ENCODE assay signal across 1 cellular context in the genomic region with DNA sequence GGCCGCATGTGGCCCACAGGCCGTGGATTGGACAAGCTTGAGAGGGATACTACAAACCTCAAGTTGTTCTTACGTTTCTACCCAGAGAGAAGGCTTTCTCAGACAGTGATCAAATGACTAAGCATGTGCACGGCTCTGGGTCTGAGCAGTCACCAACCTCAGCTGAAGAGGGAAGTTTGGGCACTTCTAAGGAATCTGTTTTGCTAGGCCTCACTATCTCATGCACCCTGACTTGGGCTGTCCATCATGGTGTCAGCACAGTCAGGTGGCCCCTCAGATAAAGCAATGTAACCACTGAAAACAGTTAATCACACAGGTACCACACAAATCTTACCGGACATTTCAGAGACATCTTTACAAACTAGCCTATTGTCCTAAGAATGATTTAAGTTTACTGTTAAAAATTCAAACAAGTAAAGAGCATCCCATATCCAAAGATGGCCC.
A peak's percentile ranks its signal among the peaks of the same experiment; 100 is the strongest.
TF ChIP-seq lines count a peak whose summit lies in the region.

No MANE protein-coding gene starts in this region.

TF ChIP-seq in K562, 482 proteins besides CTCF, POLR2A, EP300 and RAD21 (continued from another document and continues in another):
- TF ChIP-seq, protein P1, sequence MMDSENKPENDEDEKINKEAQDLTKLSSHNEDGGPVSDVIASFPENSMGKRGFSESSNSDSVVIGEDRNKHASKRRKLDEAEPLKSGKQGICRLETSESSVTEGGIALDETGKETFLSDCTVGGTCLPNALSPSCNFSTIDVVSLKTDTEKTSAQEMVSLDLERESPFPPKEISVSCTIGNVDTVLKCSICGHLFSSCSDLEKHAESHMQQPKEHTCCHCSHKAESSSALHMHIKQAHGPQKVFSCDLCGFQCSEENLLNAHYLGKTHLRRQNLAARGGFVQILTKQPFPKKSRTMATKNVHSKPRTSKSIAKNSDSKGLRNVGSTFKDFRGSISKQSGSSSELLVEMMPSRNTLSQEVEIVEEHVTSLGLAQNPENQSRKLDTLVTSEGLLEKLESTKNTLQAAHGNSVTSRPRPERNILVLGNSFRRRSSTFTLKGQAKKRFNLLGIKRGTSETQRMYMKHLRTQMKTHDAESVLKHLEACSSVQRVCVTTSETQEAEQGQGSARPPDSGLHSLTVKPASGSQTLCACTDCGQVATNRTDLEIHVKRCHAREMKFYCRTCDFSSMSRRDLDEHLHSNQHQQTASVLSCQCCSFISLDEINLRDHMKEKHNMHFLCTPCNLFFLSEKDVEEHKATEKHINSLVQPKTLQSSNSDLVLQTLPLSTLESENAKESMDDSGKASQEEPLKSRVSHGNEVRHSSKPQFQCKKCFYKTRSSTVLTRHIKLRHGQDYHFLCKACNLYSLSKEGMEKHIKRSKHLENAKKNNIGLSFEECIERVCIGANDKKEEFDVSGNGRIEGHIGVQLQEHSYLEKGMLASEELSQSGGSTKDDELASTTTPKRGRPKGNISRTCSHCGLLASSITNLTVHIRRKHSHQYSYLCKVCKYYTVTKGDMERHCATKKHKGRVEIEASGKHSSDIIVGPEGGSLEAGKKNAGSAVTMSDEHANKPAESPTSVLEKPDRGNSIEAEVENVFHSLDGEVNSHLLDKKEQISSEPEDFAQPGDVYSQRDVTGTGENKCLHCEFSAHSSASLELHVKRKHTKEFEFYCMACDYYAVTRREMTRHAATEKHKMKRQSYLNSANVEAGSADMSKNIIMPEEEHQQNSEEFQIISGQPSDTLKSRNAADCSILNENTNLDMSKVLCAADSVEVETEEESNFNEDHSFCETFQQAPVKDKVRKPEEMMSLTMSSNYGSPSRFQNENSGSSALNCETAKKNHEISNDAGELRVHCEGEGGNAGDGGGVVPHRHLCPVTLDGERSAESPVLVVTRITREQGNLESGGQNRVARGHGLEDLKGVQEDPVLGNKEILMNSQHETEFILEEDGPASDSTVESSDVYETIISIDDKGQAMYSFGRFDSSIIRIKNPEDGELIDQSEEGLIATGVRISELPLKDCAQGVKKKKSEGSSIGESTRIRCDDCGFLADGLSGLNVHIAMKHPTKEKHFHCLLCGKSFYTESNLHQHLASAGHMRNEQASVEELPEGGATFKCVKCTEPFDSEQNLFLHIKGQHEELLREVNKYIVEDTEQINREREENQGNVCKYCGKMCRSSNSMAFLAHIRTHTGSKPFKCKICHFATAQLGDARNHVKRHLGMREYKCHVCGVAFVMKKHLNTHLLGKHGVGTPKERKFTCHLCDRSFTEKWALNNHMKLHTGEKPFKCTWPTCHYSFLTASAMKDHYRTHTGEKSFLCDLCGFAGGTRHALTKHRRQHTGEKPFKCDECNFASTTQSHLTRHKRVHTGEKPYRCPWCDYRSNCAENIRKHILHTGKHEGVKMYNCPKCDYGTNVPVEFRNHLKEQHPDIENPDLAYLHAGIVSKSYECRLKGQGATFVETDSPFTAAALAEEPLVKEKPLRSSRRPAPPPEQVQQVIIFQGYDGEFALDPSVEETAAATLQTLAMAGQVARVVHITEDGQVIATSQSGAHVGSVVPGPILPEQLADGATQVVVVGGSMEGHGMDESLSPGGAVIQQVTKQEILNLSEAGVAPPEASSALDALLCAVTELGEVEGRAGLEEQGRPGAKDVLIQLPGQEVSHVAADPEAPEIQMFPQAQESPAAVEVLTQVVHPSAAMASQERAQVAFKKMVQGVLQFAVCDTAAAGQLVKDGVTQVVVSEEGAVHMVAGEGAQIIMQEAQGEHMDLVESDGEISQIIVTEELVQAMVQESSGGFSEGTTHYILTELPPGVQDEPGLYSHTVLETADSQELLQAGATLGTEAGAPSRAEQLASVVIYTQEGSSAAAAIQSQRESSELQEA (IDR thresholded peaks at IDR 0.05; ENCODE audit: low read depth), result no peak
- TF ChIP-seq GABPA (tag; conservative IDR thresholded peaks at IDR 0.05; ENCODE audit: low read depth), result 0 out of 2 replicates have a peak, but pooled peaks have one; percentile 35
- no peak for TF ChIP-seq NR2C2 (CRISPR knock-in tag; IDR thresholded peaks at IDR 0.05)
- peak; percentile 84 for TF ChIP-seq NR2C2 (tag; IDR thresholded peaks at IDR 0.05)
- TF ChIP-seq POLR3G (IDR thresholded peaks at IDR 0.05; ENCODE audit: extremely low read depth, insufficient read length, insufficient replicate concordance), result no peak
- TF ChIP-seq KDM2B (CRISPR knock-in tag; IDR thresholded peaks at IDR 0.05), result no peak
- TF ChIP-seq KLF1 (tag; IDR thresholded peaks at IDR 0.05), result no peak
- TF ChIP-seq YBX1 (IDR thresholded peaks at IDR 0.05), result no peak
- peak; percentile 63; the same call in 1 of the 2 replicates for TF ChIP-seq MEF2A (IDR thresholded peaks at IDR 0.05; ENCODE audit: control insufficient read depth, low read depth, low read length)
- TF ChIP-seq ZNF197 (CRISPR knock-in tag; IDR thresholded peaks at IDR 0.05; ENCODE audit: low read depth), result no peak
- TF ChIP-seq BRF1 (IDR thresholded peaks at IDR 0.05; ENCODE audit: borderline replicate concordance, extremely low read depth, insufficient read length), result no peak
- TF ChIP-seq ZNF507 (tag; conservative IDR thresholded peaks at IDR 0.05), result no peak
- TF ChIP-seq, protein P2, sequence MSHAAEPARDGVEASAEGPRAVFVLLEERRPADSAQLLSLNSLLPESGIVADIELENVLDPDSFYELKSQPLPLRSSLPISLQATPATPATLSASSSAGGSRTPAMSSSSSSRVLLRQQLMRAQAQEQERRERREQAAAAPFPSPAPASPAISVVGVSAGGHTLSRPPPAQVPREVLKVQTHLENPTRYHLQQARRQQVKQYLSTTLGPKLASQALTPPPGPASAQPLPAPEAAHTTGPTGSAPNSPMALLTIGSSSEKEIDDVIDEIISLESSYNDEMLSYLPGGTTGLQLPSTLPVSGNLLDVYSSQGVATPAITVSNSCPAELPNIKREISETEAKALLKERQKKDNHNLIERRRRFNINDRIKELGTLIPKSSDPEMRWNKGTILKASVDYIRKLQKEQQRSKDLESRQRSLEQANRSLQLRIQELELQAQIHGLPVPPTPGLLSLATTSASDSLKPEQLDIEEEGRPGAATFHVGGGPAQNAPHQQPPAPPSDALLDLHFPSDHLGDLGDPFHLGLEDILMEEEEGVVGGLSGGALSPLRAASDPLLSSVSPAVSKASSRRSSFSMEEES (CRISPR knock-in tag; IDR thresholded peaks at IDR 0.05), result no peak
- TF ChIP-seq, protein P3, sequence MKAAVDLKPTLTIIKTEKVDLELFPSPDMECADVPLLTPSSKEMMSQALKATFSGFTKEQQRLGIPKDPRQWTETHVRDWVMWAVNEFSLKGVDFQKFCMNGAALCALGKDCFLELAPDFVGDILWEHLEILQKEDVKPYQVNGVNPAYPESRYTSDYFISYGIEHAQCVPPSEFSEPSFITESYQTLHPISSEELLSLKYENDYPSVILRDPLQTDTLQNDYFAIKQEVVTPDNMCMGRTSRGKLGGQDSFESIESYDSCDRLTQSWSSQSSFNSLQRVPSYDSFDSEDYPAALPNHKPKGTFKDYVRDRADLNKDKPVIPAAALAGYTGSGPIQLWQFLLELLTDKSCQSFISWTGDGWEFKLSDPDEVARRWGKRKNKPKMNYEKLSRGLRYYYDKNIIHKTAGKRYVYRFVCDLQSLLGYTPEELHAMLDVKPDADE (conservative IDR thresholded peaks at IDR 0.05; ENCODE audit: control insufficient read depth, low read depth, low read length), result peak; percentile 80
- TF ChIP-seq ZNF121 (CRISPR knock-in tag; conservative IDR thresholded peaks at IDR 0.05), result no peak
- peak; percentile 78; the same call in 1 of the 2 replicates for TF ChIP-seq KLF13 (tag; IDR thresholded peaks at IDR 0.05; ENCODE audit: borderline replicate concordance, low read depth)
- no peak for TF ChIP-seq ZBTB8A (IDR thresholded peaks at IDR 0.05; ENCODE audit: partially characterized antibody)
- TF ChIP-seq RBM14 (IDR thresholded peaks at IDR 0.05; ENCODE audit: borderline replicate concordance, insufficient read depth, low read depth, low read length), result no peak
- no peak; the same call in 1 of the 2 replicates for TF ChIP-seq NCOA6 (IDR thresholded peaks at IDR 0.05)
- TF ChIP-seq, protein P4, sequence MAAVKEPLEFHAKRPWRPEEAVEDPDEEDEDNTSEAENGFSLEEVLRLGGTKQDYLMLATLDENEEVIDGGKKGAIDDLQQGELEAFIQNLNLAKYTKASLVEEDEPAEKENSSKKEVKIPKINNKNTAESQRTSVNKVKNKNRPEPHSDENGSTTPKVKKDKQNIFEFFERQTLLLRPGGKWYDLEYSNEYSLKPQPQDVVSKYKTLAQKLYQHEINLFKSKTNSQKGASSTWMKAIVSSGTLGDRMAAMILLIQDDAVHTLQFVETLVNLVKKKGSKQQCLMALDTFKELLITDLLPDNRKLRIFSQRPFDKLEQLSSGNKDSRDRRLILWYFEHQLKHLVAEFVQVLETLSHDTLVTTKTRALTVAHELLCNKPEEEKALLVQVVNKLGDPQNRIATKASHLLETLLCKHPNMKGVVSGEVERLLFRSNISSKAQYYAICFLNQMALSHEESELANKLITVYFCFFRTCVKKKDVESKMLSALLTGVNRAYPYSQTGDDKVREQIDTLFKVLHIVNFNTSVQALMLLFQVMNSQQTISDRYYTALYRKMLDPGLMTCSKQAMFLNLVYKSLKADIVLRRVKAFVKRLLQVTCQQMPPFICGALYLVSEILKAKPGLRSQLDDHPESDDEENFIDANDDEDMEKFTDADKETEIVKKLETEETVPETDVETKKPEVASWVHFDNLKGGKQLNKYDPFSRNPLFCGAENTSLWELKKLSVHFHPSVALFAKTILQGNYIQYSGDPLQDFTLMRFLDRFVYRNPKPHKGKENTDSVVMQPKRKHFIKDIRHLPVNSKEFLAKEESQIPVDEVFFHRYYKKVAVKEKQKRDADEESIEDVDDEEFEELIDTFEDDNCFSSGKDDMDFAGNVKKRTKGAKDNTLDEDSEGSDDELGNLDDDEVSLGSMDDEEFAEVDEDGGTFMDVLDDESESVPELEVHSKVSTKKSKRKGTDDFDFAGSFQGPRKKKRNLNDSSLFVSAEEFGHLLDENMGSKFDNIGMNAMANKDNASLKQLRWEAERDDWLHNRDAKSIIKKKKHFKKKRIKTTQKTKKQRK (IDR thresholded peaks at IDR 0.05; ENCODE audit: borderline replicate concordance, low read depth, low read length), result no peak
- TF ChIP-seq TCFL5 (CRISPR knock-in tag; conservative IDR thresholded peaks at IDR 0.05), result 0 out of 2 replicates have a peak, but pooled peaks have one; percentile 22
- no peak for TF ChIP-seq SREBF1 (IDR thresholded peaks at IDR 0.05; ENCODE audit: borderline replicate concordance, low read depth, low read length)
- no peak for TF ChIP-seq BRCA1 (IDR thresholded peaks at IDR 0.05)
- no peak for TF ChIP-seq BRCA1 (CRISPR knock-in tag; IDR thresholded peaks at IDR 0.05)
- TF ChIP-seq SAFB (IDR thresholded peaks at IDR 0.05; ENCODE audit: borderline replicate concordance, low read depth, low read length), result no peak
- peak; percentile 84 for TF ChIP-seq JUND (IDR thresholded peaks at IDR 0.05; ENCODE audit: borderline replicate concordance, low read depth, low read length)
- TF ChIP-seq JUND (tag; IDR thresholded peaks at IDR 0.05; ENCODE audit: borderline replicate concordance, low read depth, low read length), result peak; percentile 85; the same call in 2 of the 3 replicates
- no peak for TF ChIP-seq STAT5B (CRISPR knock-in tag; IDR thresholded peaks at IDR 0.05)
- TF ChIP-seq ZFPM2 (CRISPR knock-in tag; IDR thresholded peaks at IDR 0.05), result no peak
- peak; percentile 95 for TF ChIP-seq ZBED1 (IDR thresholded peaks at IDR 0.05)
- TF ChIP-seq, protein P5, sequence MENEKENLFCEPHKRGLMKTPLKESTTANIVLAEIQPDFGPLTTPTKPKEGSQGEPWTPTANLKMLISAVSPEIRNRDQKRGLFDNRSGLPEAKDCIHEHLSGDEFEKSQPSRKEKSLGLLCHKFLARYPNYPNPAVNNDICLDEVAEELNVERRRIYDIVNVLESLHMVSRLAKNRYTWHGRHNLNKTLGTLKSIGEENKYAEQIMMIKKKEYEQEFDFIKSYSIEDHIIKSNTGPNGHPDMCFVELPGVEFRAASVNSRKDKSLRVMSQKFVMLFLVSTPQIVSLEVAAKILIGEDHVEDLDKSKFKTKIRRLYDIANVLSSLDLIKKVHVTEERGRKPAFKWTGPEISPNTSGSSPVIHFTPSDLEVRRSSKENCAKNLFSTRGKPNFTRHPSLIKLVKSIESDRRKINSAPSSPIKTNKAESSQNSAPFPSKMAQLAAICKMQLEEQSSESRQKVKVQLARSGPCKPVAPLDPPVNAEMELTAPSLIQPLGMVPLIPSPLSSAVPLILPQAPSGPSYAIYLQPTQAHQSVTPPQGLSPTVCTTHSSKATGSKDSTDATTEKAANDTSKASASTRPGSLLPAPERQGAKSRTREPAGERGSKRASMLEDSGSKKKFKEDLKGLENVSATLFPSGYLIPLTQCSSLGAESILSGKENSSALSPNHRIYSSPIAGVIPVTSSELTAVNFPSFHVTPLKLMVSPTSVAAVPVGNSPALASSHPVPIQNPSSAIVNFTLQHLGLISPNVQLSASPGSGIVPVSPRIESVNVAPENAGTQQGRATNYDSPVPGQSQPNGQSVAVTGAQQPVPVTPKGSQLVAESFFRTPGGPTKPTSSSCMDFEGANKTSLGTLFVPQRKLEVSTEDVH (IDR thresholded peaks at IDR 0.05; ENCODE audit: low read depth, partially characterized antibody), result no peak
- TF ChIP-seq, protein P6, sequence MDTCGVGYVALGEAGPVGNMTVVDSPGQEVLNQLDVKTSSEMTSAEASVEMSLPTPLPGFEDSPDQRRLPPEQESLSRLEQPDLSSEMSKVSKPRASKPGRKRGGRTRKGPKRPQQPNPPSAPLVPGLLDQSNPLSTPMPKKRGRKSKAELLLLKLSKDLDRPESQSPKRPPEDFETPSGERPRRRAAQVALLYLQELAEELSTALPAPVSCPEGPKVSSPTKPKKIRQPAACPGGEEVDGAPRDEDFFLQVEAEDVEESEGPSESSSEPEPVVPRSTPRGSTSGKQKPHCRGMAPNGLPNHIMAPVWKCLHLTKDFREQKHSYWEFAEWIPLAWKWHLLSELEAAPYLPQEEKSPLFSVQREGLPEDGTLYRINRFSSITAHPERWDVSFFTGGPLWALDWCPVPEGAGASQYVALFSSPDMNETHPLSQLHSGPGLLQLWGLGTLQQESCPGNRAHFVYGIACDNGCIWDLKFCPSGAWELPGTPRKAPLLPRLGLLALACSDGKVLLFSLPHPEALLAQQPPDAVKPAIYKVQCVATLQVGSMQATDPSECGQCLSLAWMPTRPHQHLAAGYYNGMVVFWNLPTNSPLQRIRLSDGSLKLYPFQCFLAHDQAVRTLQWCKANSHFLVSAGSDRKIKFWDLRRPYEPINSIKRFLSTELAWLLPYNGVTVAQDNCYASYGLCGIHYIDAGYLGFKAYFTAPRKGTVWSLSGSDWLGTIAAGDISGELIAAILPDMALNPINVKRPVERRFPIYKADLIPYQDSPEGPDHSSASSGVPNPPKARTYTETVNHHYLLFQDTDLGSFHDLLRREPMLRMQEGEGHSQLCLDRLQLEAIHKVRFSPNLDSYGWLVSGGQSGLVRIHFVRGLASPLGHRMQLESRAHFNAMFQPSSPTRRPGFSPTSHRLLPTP (IDR thresholded peaks at IDR 0.05; ENCODE audit: borderline replicate concordance, extremely low read depth, insufficient read length), result no peak
- TF ChIP-seq, protein P7, sequence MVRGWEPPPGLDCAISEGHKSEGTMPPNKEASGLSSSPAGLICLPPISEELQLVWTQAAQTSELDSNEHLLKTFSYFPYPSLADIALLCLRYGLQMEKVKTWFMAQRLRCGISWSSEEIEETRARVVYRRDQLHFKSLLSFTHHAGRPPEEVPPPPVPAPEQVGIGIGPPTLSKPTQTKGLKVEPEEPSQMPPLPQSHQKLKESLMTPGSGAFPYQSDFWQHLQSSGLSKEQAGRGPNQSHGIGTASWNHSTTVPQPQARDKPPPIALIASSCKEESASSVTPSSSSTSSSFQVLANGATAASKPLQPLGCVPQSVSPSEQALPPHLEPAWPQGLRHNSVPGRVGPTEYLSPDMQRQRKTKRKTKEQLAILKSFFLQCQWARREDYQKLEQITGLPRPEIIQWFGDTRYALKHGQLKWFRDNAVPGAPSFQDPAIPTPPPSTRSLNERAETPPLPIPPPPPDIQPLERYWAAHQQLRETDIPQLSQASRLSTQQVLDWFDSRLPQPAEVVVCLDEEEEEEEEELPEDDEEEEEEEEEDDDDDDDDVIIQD (CRISPR knock-in tag; IDR thresholded peaks at IDR 0.05), result no peak
- TF ChIP-seq ZNF586 (CRISPR knock-in tag; conservative IDR thresholded peaks at IDR 0.05), result no peak
